In genomic region chr6:138555294-138555988, GRCh38 we compare ENCODE assay signal across 9 cellular contexts. TPM values are rescaled to one million over a fixed set of nuclear protein-coding genes. Genes with fewer than 3 reads are reported as not detected.
DNase-seq lines count a peak whose midpoint lies in the region; ATAC-seq and TF ChIP-seq lines count a peak whose summit lies in the region.
"Had no signal": no experiment of that assay in that cellular context is flagged by ENCODE, and none has a peak within 500 bp of the region (broad histone marks: within the 10 kb centered on the region; RNA-seq: fewer than 3 reads in every experiment).

No MANE protein-coding gene starts in this region.

- H3K4me3 ChIP-seq in iPS-18a (ENCODE audit: low read length) (peak overlapping the region; percentile 4), stomach (no peak overlapping the region)

- WGBS in stomach, 5 donors = 38 to 59% (median 47%) methylated on average over 6 of the region's 6 CpGs

- ATAC-seq in activated naive CD4-positive, alpha-beta T cell treated with anti-CD3 and anti-CD28 coated beads, Interleukin-2, amount 50 U/mL, for 72 hours = no peak

- no peak overlapping the region for H3K27ac Mint-ChIP-seq in activated naive CD4-positive, alpha-beta T cell treated with anti-CD3 and anti-CD28 coated beads, Interleukin-2, amount 50 U/mL, for 72 hours

- DNase-seq in SIG-M5 treated with dmso at 0.1 percent for 504 hours (lab: John Stamatoyannopoulos, UW; ENCODE audit: unreplicated experiment) (peak; percentile 35), SIG-M5 (lab: John Stamatoyannopoulos, UW) (no peak), RPMI7951 (ENCODE audit: low read depth) (peak; percentile 68), stomach (no peak), activated T-cell treated with anti-CD3 and anti-CD28 coated beads for 4 hours (no peak), NCI-H187 (lab: John Stamatoyannopoulos, UW) (no peak)
- DNase-seq in activated naive CD4-positive, alpha-beta T cell treated with anti-CD3 and anti-CD28 coated beads, Interleukin-2, amount 50 U/mL, for 72 hours (ENCODE audit: low spot score in 2 of 2) = no peak

- H3K36me3 Mint-ChIP-seq in activated naive CD4-positive, alpha-beta T cell treated with anti-CD3 and anti-CD28 coated beads, Interleukin-2, amount 50 U/mL, for 72 hours = no peaks in the 10 kb centered on the region

- H3K36me3 ChIP-seq in iPS-18a (ENCODE audit: control insufficient read depth, low read depth, low read length) (no peaks in the 10 kb centered on the region), stomach (no peaks in the 10 kb centered on the region)

- TF ChIP-seq POLR2A in stomach (IDR thresholded peaks at IDR 0.05) = no peak

- H3K4me1 ChIP-seq in iPS-18a (ENCODE audit: control insufficient read depth, low read depth, low read length) (peaks cover 30% of the 10 kb centered on the region), stomach (peaks cover 3 to 16% (median 14%) of the 10 kb centered on the region in 4 donors)

- peak overlapping the region; percentile 47 for H3K27ac ChIP-seq in iPS-18a (ENCODE audit: low read length)
- peak overlapping the region in 3 of 5 donors; percentile 14 to 55 (median 46) for H3K27ac ChIP-seq in stomach
- H3K27ac ChIP-seq: KMS-11 had no signal

- no peaks in the 10 kb centered on the region for H3K27me3 ChIP-seq in iPS-18a (ENCODE audit: control insufficient read depth, insufficient read depth, low read length)
- no peaks in the 10 kb centered on the region for H3K27me3 ChIP-seq in stomach

- intact Hi-C loops in stomach (cut with DNase I; ENCODE audit: low total_unique reads) = no loop called here

- H3K9me3 ChIP-seq in iPS-18a (ENCODE audit: control insufficient read depth, low read depth, low read length) (no peaks in the 10 kb centered on the region), stomach (no peaks in the 10 kb centered on the region)

- TF ChIP-seq CTCF in stomach (IDR thresholded peaks at IDR 0.05) = no peak

- H3K9me3 Mint-ChIP-seq in activated naive CD4-positive, alpha-beta T cell treated with anti-CD3 and anti-CD28 coated beads, Interleukin-2, amount 50 U/mL, for 72 hours = no peaks in the 10 kb centered on the region

- H3K9ac ChIP-seq in iPS-18a (ENCODE audit: low read length) = peak overlapping the region; percentile 1
- H3K9ac ChIP-seq: KMS-11 had no signal

- no peak for TF ChIP-seq EP300 in stomach (IDR thresholded peaks at IDR 0.05)

RNA-seq across cellular contexts. Expression of gene NHSL1, which starts 56.1 kb away (rescaled TPM):
- total RNA-seq in RPMI7951 (2014; rRNA removed; shearing (Covaris generic)) = 4.0 and 9.1 TPM in 2 replicates
- 10 to 100 TPM; 23.2 to 44.6 (median 36.1) TPM for total RNA-seq in stomach
- polyA plus RNA-seq in stomach = 1 to 10 TPM; 1.8 to 3.0 (median 2.3) TPM
- 1 to 10 TPM in 1 of 2 donors, under 1 TPM in 1; 0.68 to 1.9 TPM for total RNA-seq in activated naive CD4-positive, alpha-beta T cell treated with anti-CD3 and anti-CD28 coated beads, Interleukin-2, amount 50 U/mL, for 72 hours

Comparison
In these comparisons a context has a peak if more than half of its experiments do, and no peak if none do; other contexts are left out.
1. DNase-seq: peak in SIG-M5 treated with dmso at 0.1 percent for 504 hours (single experiment) and RPMI7951 (single experiment); none in SIG-M5 (single experiment), stomach (single experiment), activated T-cell treated with anti-CD3 and anti-CD28 coated beads for 4 hours (single experiment), NCI-H187 (0 of 2) and activated naive CD4-positive, alpha-beta T cell treated with anti-CD3 and anti-CD28 coated beads, Interleukin-2, amount 50 U/mL, for 72 hours (0 of 2).